8 cellular contexts compared by ENCODE assay signal in the genomic region with DNA sequence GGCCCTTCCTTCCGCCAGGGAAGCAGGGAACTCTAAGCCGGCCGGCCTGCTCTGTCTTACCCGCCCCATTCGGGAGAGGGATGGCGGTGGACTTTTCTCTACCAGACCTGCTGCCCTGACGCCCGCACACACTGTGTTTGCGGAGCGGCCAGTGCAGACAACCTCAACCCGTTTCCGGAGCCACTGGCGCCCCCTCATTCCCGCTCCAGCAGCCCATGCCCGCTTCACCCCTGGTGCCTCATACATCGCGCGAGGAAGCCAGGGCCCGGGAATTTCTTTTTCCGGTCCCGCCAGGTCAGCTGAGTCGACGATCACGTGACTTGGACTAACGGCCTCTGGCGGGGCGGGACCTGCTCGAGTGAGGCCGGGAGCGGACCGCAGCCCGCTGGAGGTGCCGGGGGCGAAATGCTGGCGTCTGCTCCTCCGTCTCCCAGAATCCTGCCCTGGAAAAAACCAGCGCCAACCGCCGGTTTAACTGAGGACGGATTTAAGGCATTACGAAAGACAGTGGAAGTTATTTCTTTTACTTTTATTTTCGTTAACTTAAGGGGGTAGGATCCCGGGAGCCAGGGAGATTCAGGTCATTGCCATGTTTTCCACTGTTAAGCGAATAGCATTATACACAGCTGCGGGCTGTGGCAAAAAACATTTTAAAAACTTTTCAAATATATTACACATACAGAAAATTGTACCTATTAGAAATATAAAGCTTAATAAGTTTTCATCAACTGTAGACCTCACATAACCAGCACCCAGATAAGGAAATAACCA. TPM values are rescaled to one million over a fixed set of nuclear protein-coding genes. Genes with fewer than 3 reads are reported as not detected.
DNase-seq lines count a peak whose midpoint lies in the region; ATAC-seq and TF ChIP-seq lines count a peak whose summit lies in the region.
"Not testable (repeated sequence)": the region's sequence is repeated elsewhere in the genome, so short reads cannot be mapped to it uniquely, and the experiment has no call there.

No MANE protein-coding gene starts in this region.

- H3K4me3 ChIP-seq in BE2C (ENCODE audit: low read depth, low read length) (peak overlapping the region; percentile 48), adrenal gland (peak overlapping the region in 2 of 4 donors; percentile 25 to 57)

- peak overlapping the region in 2 of 5 donors; percentile 24 to 70 for H3K27ac ChIP-seq in adrenal gland

- H3K36me3 ChIP-seq in BE2C; adrenal gland (replicated peaks in 1 of 2): not testable (repeated sequence)

- not testable (repeated sequence) for H3K4me1 ChIP-seq in BE2C; adrenal gland (replicated peaks in 1 of 2)

- TF ChIP-seq CTCF in BE2C (IDR thresholded peaks at IDR 0.05; ENCODE audit: low read depth, low read length); adrenal gland (IDR thresholded peaks at IDR 0.05): not testable (repeated sequence)

- H3K27me3 ChIP-seq in BE2C, adrenal gland: not testable (repeated sequence)

- peak; percentile 88 for ATAC-seq in GM19397 (IDR thresholded peaks at IDR 0.05; ENCODE audit: unreplicated experiment)
- ATAC-seq in HG03439 (IDR thresholded peaks at IDR 0.05; ENCODE audit: unreplicated experiment): peak; percentile 87

- DNase-seq in BE2C: peak; percentile 94
- peak in 4 of 5 experiments; percentile 33 to 78 (median 58) for DNase-seq in T-helper 2 cell
- DNase-seq in adrenal gland: peak; percentile 91 to 98 (median 95)
- DNase-seq in globus pallidus (ENCODE audit: low spot score): peak; percentile 87
- peak; percentile 92 for DNase-seq in myocyte (ENCODE audit: low read depth)
- DNase-seq in stimulated activated CD4-positive, alpha-beta T cell treated with anti-CD3 and anti-CD28 coated beads, TNF-alpha, amount 100 ng/mL, for 1 hour (ENCODE audit: low read depth in 3 of 3, low spot score in 1 of 3): peak; percentile 2 to 60 (median 24)

- not testable (repeated sequence) for H3K9me3 ChIP-seq in BE2C; adrenal gland (replicated peaks in 1 of 3)

- 0 to 5% (median 2%) methylated on average over 10 to 35 of the region's 45 CpGs for WGBS in adrenal gland, 4 donors

- TF ChIP-seq POLR2A in adrenal gland (IDR thresholded peaks at IDR 0.05): peak in 1 of 2 donors; percentile 60

- intact Hi-C loops in adrenal gland (cut with DNase I): not testable (repeated sequence)

RNA-seq across cellular contexts. Expression of a gene that starts 17.8 kb away (rescaled TPM):
- polyA plus RNA-seq in BE2C (2012; ENCODE audit: insufficient read depth, insufficient read length, low read depth): not detected
- not detected for total RNA-seq in adrenal gland
- polyA plus RNA-seq in adrenal gland: under 1 TPM in 1 of 3 donors, not detected in 2; 0.03 TPM
- total RNA-seq in myocyte: 0.16 TPM in 1 of 2 replicates, not detected in the other
- polyA plus RNA-seq in myocyte (2012): 0.33 TPM

RNA-seq across cellular contexts. Expression of a gene that starts 30.2 kb away (rescaled TPM):
- polyA plus RNA-seq in BE2C (2012; ENCODE audit: insufficient read depth, insufficient read length, low read depth): 4.2 TPM
- 1 to 10 TPM in 2 of 8 donors, under 1 TPM in 5, not detected in 1; 0.13 to 2.6 (median 0.50) TPM for total RNA-seq in adrenal gland
- under 1 TPM; 0.24 to 0.48 (median 0.27) TPM for polyA plus RNA-seq in adrenal gland
- total RNA-seq in myocyte: not detected in 2 replicates
- 4.5 TPM for polyA plus RNA-seq in myocyte (2012)

Comparison
In these comparisons a context has a peak if more than half of its experiments do, and no peak if none do; other contexts are left out.
1. DNase-seq: peak in every context shown above with its lines; median percentile 95 in adrenal gland; 94 in BE2C; 92 in myocyte; 87 in globus pallidus; 58 in T-helper 2 cell; 24 in stimulated activated CD4-positive, alpha-beta T cell treated with anti-CD3 and anti-CD28 coated beads, TNF-alpha, amount 100 ng/mL, for 1 hour.